Comparison of ENCODE assay signal across 17 cellular contexts in genomic region chr16:73028721-73029361, GRCh38. TPM values are rescaled to one million over a fixed set of nuclear protein-coding genes. Genes with fewer than 3 reads are reported as not detected.
DNase-seq lines count a peak whose midpoint lies in the region; ATAC-seq, FAIRE-seq and TF ChIP-seq lines count a peak whose summit lies in the region.
"Had no signal": no experiment of that assay in that cellular context is flagged by ENCODE, and none has a peak within 500 bp of the region (broad histone marks: within the 10 kb centered on the region; RNA-seq: fewer than 3 reads in every experiment).

No MANE protein-coding gene starts in this region.

- no peak for TF ChIP-seq RAD21 in HepG2 (CRISPR knock-in tag; IDR thresholded peaks at IDR 0.05)

- H2BK12ac ChIP-seq in trophoblast cell (ENCODE audit: low read length), result no peak overlapping the region

- 83% methylated on average over 9 of the region's 9 CpGs for WGBS in HepG2 (ENCODE audit: low lambda C conversion rate)
- 72% methylated on average over 4 of the region's 9 CpGs for WGBS in right lobe of liver (ENCODE audit: insufficient coverage, low coverage, low lambda C conversion rate, missing lambda C conversion rate)
- 33 to 70% methylated on average over 1 to 9 of the region's 9 CpGs for WGBS in endodermal cell (ENCODE audit: insufficient coverage in 1 of 2, insufficient read length in 1 of 2), 2 experiments
- no CpG with 5 or more reads among the region's 9 CpGs for WGBS in trophoblast cell (ENCODE audit: extremely low coverage, insufficient coverage, insufficient read length)

- FAIRE-seq in HepG2 (lab: Jason Lieb, UNC), result peak; percentile 62

- no peak overlapping the region for H2BK5ac ChIP-seq in trophoblast cell (ENCODE audit: low read depth, low read length, poor library complexity)

- DNase-seq in HepG2 (ENCODE audit: low spot score) (no peak), right lobe of liver (no peak), endodermal cell (peak; percentile 64), trophoblast cell (no peak), type B pancreatic cell (ENCODE audit: extremely low spot score, unreplicated experiment) (no peak), DMS114 treated with DMSO at 0.1 percent for 48 hours (lab: John Stamatoyannopoulos, UW; ENCODE audit: unreplicated experiment) (no peak), COLO668 (lab: John Stamatoyannopoulos, UW; ENCODE audit: unreplicated experiment) (no peak)
- DNase-seq: Calu3; DMS79; MV-4-11; NCI-H1436; NCI-H2081; NK-92 treated with Interleukin-12 subunit alpha and Interleukin-12 subunit beta, amount 100 ng/mL, for 24 hours; SJCRH30 had no signal

- no peaks in the 10 kb centered on the region for H3K9me3 ChIP-seq in HepG2 (ENCODE audit: low read length)
- no peaks in the 10 kb centered on the region for H3K9me3 ChIP-seq in right lobe of liver
- no peaks in the 10 kb centered on the region for H3K9me3 ChIP-seq in endodermal cell (ENCODE audit: control insufficient read depth, low read length)
- peaks cover 3% of the 10 kb centered on the region for H3K9me3 ChIP-seq in trophoblast cell (ENCODE audit: insufficient read depth, low read depth, low read length)
- H3K9me3 ChIP-seq: SJCRH30 had no signal

- no peak overlapping the region for H3K9ac ChIP-seq in HepG2 (ENCODE audit: insufficient read depth, low read depth, low read length)
- H3K9ac ChIP-seq in endodermal cell (ENCODE audit: extremely low read depth, low read length, poor library complexity, severe bottlenecking), result no peak overlapping the region
- no peak overlapping the region for H3K9ac ChIP-seq in trophoblast cell (ENCODE audit: low read length)

- peak overlapping the region; percentile 9 for H3K18ac ChIP-seq in trophoblast cell (ENCODE audit: low read length)

- H3K27me3 Mint-ChIP-seq in endodermal cell (ENCODE audit: insufficient read depth), result peaks cover 99% of the 10 kb centered on the region
- H3K27me3 Mint-ChIP-seq in type B pancreatic cell, result no peaks in the 10 kb centered on the region

- CTCF ChIA-PET in HepG2 (lab: Yijun Ruan, JAX; ENCODE audit: low intra/inter-chr PET ratio, low total read pairs), result no interaction called here

- H3K4me2 ChIP-seq in HepG2 (ENCODE audit: low read depth, low read length) (no peak overlapping the region), trophoblast cell (ENCODE audit: low read length) (no peak overlapping the region)
- H3K4me2 ChIP-seq: GM23338 had no signal

- TF ChIP-seq EP300 in HepG2 (IDR thresholded peaks at IDR 0.05; ENCODE audit: low read depth in 2 of 2, low read length in 2 of 2), result no peak
- TF ChIP-seq EP300 in HepG2 (CRISPR knock-in tag; IDR thresholded peaks at IDR 0.05; ENCODE audit: borderline replicate concordance), result no peak

- H3K36me3 Mint-ChIP-seq in endodermal cell (ENCODE audit: low read depth), result no peaks in the 10 kb centered on the region
- H3K36me3 Mint-ChIP-seq in type B pancreatic cell, result peaks cover 4% of the 10 kb centered on the region

- POLR2A ChIA-PET in HepG2 (lab: Yijun Ruan, JAX), result interaction anchor here (1.4 kb wide), 1 partner anchor 9 kb away, joined by 4 read pairs; no protein-coding TSS in a partner anchor

- peaks cover 3 to 19% of the 10 kb centered on the region in 2 experiments; a peak in 3 of 5 replicates for H3K36me3 ChIP-seq in HepG2 (replicated peaks in 1 of 2; ENCODE audit: control insufficient read depth in 1 of 2, insufficient read depth in 2 of 2, low read length in 2 of 2)
- H3K36me3 ChIP-seq in right lobe of liver, result no peaks in the 10 kb centered on the region
- H3K36me3 ChIP-seq in endodermal cell (ENCODE audit: control insufficient read depth, insufficient read depth, low read length), result no peaks in the 10 kb centered on the region
- H3K36me3 ChIP-seq in trophoblast cell (ENCODE audit: control insufficient read depth in 1 of 2, insufficient read depth in 2 of 2, low read length in 2 of 2), result no peaks in the 10 kb centered on the region
- H3K36me3 ChIP-seq: SJCRH30 had no signal

- peak overlapping the region; percentile 96 for H3K4ac ChIP-seq in trophoblast cell (ENCODE audit: low read depth, low read length)

- no peak for TF ChIP-seq CTCF in HepG2 (CRISPR knock-in tag; IDR thresholded peaks at IDR 0.05)
- TF ChIP-seq CTCF in right lobe of liver (IDR thresholded peaks at IDR 0.05), result no peak
- TF ChIP-seq CTCF in endodermal cell (conservative IDR thresholded peaks at IDR 0.05), result no peak
- no peak for TF ChIP-seq CTCF in type B pancreatic cell (conservative IDR thresholded peaks at IDR 0.05)

- peaks cover 21% of the 10 kb centered on the region; the same call in 1 of the 2 replicates for H4K20me1 ChIP-seq in HepG2 (ENCODE audit: insufficient read depth, low read length)

- ATAC-seq in HepG2 (no peak), right lobe of liver (no peak), GM19467 (IDR thresholded peaks at IDR 0.05; ENCODE audit: unreplicated experiment) (no peak)
- ATAC-seq: GM23338 had no signal

- peak overlapping the region; percentile 65 for H4K91ac ChIP-seq in trophoblast cell (ENCODE audit: low read depth, low read length)

- H3K4me3 Mint-ChIP-seq in endodermal cell (no peak overlapping the region), type B pancreatic cell (peak overlapping the region; percentile 36)
- H3K4me3 Mint-ChIP-seq: GM23338 had no signal

- H2AFZ ChIP-seq in HepG2 (ENCODE audit: low read length) (no peak overlapping the region), trophoblast cell (ENCODE audit: insufficient read depth, low read length, poor library complexity) (no peak overlapping the region)
- H2AFZ ChIP-seq: GM23338 had no signal

- H3K4me3 ChIP-seq in HepG2 (replicated peaks in 1 of 3; ENCODE audit: insufficient read depth in 1 of 3, low read depth in 2 of 3, low read length in 3 of 3) (no peak overlapping the region), right lobe of liver (no peak overlapping the region), endodermal cell (ENCODE audit: low read length) (no peak overlapping the region), trophoblast cell (ENCODE audit: low read depth, low read length) (no peak overlapping the region)
- H3K4me3 ChIP-seq: GM23338, SJCRH30 had no signal

- peaks cover 93% of the 10 kb centered on the region for H3K4me1 ChIP-seq in HepG2 (ENCODE audit: insufficient read depth, low read length)
- H3K4me1 ChIP-seq in right lobe of liver, result peaks cover 0 to 19% (median 11%) of the 10 kb centered on the region in 4 donors
- H3K4me1 ChIP-seq in endodermal cell (ENCODE audit: control insufficient read depth, insufficient read depth, low read length), result peaks cover 23% of the 10 kb centered on the region
- peaks cover 54 to 58% of the 10 kb centered on the region in 2 experiments for H3K4me1 ChIP-seq in trophoblast cell (ENCODE audit: control insufficient read depth in 1 of 2, insufficient read depth in 2 of 2, low read length in 2 of 2)

- H3K14ac ChIP-seq in trophoblast cell (ENCODE audit: low read length), result peak overlapping the region; percentile 51

- no peak overlapping the region for H3K27ac Mint-ChIP-seq in endodermal cell
- H3K27ac Mint-ChIP-seq in type B pancreatic cell, result peak overlapping the region; percentile 34
- H3K27ac Mint-ChIP-seq: GM23338 had no signal

- H3K27ac ChIP-seq in HepG2 (ENCODE audit: extremely low read length, insufficient read depth, low read length), result no peak overlapping the region
- H3K27ac ChIP-seq in right lobe of liver, result no peak overlapping the region
- H3K27ac ChIP-seq in endodermal cell (ENCODE audit: low read depth, low read length), result no peak overlapping the region
- H3K27ac ChIP-seq in trophoblast cell (ENCODE audit: low read depth, low read length), result no peak overlapping the region
- H3K27ac ChIP-seq: C4-2B, SJCRH30 had no signal

- BruUV-seq in HepG2 (replicated peaks; lab: Mats Ljungman, UMichigan), result no TSS peak

- H3K9me3 Mint-ChIP-seq in endodermal cell (no peaks in the 10 kb centered on the region), type B pancreatic cell (no peaks in the 10 kb centered on the region)
- H3K9me3 Mint-ChIP-seq: GM23338 had no signal

- in situ Hi-C loops in HepG2 (cut with HindIII; ENCODE audit: extremely low pct_ligation_motif_present, low pct_unique_long_range_greater_than_20kb), result no loop called here

- no peak overlapping the region for H3K23ac ChIP-seq in trophoblast cell (ENCODE audit: low read length)

- H2BK120ac ChIP-seq in trophoblast cell (ENCODE audit: insufficient read depth, low read length, poor library complexity), result peak overlapping the region; percentile 37

- intact Hi-C loops in HepG2 (cut with micrococcal nuclease; ENCODE audit: unreplicated experiment), result no loop called here
- intact Hi-C loops in right lobe of liver (cut with DNase I), result no loop called here

- TF ChIP-seq POLR2A in HepG2 (IDR thresholded peaks at IDR 0.05; ENCODE audit: insufficient read depth in 1 of 2, low read depth in 2 of 2, low read length in 2 of 2) (no peak), right lobe of liver (IDR thresholded peaks at IDR 0.05) (no peak)

- peaks cover 28% of the 10 kb centered on the region for H3K79me1 ChIP-seq in trophoblast cell (ENCODE audit: low read length)

- H3K4me1 Mint-ChIP-seq in endodermal cell (peaks cover 48% of the 10 kb centered on the region), type B pancreatic cell (ENCODE audit: unreplicated experiment) (peaks cover 88% of the 10 kb centered on the region)

- H2AK5ac ChIP-seq in trophoblast cell (ENCODE audit: low read length), result no peak overlapping the region

- H3K79me2 ChIP-seq in HepG2 (ENCODE audit: insufficient read depth, low read length) (peaks cover 98% of the 10 kb centered on the region), trophoblast cell (ENCODE audit: control insufficient read depth, insufficient read depth, low read length, poor library complexity) (peaks cover 28% of the 10 kb centered on the region)

- H3K27me3 ChIP-seq in HepG2 (ENCODE audit: control insufficient read depth in 1 of 2, insufficient read depth in 2 of 2, low read length in 2 of 2) (no peaks in the 10 kb centered on the region), right lobe of liver (no peaks in the 10 kb centered on the region), endodermal cell (ENCODE audit: control insufficient read depth, insufficient read depth, low read length, poor library complexity, severe bottlenecking) (peaks cover 96% of the 10 kb centered on the region), trophoblast cell (ENCODE audit: insufficient read depth, low read length) (no peaks in the 10 kb centered on the region)
- H3K27me3 ChIP-seq: SJCRH30 had no signal

- H4K12ac ChIP-seq in trophoblast cell (ENCODE audit: low read depth, low read length), result no peak overlapping the region

- peak overlapping the region; percentile 1 for H4K8ac ChIP-seq in trophoblast cell (ENCODE audit: low read depth, low read length)

RNA-seq across cellular contexts. Expression of gene ZFHX3, which starts 19.1 kb away (rescaled TPM):
- total RNA-seq in HepG2 (2016; rRNA removed; fragmentation: Illumina TruSeq; extraction: Trizol) (6.0 and 12.3 TPM in 2 replicates), right lobe of liver (1 to 10 TPM; 7.1 to 9.4 (median 7.7) TPM), endodermal cell (1 to 10 TPM in 1 of 2 donors, under 1 TPM in 1; 0.79 to 2.2 TPM), type B pancreatic cell (ENCODE audit: low replicate concordance) (47.4 and 48.5 TPM in 2 replicates)
- total RNA-seq in HepG2 (2016; cell fraction: cytosol; rRNA removed; fragmentation: Illumina TruSeq; extraction: Trizol; ENCODE audit: low read depth), result 1.8 and 1.9 TPM in 2 replicates
- total RNA-seq in HepG2 (2016; cell fraction: insoluble cytoplasmic fraction; rRNA removed; fragmentation: Illumina TruSeq; extraction: Trizol), result 5.6 and 10.6 TPM in 2 replicates
- total RNA-seq in HepG2 (2016; cell fraction: membrane; rRNA removed; fragmentation: Illumina TruSeq; extraction: Trizol), result 5.0 and 5.6 TPM in 2 replicates
- 15.3 and 19.7 TPM in 2 replicates for total RNA-seq in HepG2 (2016; cell fraction: nucleus; rRNA removed; fragmentation: Illumina TruSeq; extraction: Trizol)
- 5.0 and 5.3 TPM in 2 replicates for polyA plus RNA-seq in HepG2 (2011; rRNA removed)
- polyA plus RNA-seq in HepG2 (2011; cell fraction: cytosol; rRNA removed), result 3.5 and 4.2 TPM in 2 replicates
- 10.2 and 11.2 TPM in 2 replicates for polyA plus RNA-seq in HepG2 (2011; cell fraction: nucleus; rRNA removed)
- polyA plus RNA-seq in HepG2 (2012), result 12.6 and 14.4 TPM in 2 replicates
- 0.31 and 0.36 TPM in 2 replicates for polyA plus RNA-seq in HepG2 (2016; cell fraction: cytosol; fragmentation: Illumina TruSeq; extraction: Trizol; ENCODE audit: low read depth)
- polyA plus RNA-seq in HepG2 (2016; cell fraction: insoluble cytoplasmic fraction; fragmentation: Illumina TruSeq; extraction: Trizol; ENCODE audit: low read depth), result 8.6 and 11.4 TPM in 2 replicates
- polyA plus RNA-seq in HepG2 (2016; cell fraction: membrane; fragmentation: Illumina TruSeq; extraction: Trizol; ENCODE audit: low read depth), result 1.0 and 1.4 TPM in 2 replicates
- 16.2 and 17.6 TPM in 2 replicates for polyA plus RNA-seq in HepG2 (2016; cell fraction: nucleus; fragmentation: Illumina TruSeq; extraction: Trizol; ENCODE audit: insufficient read depth, low read depth)
- polyA minus RNA-seq in HepG2 (2011; rRNA and poly(A)+ RNA removed; ENCODE audit: low replicate concordance), result 12.7 and 18.2 TPM in 2 replicates
- 16.9 and 20.7 TPM in 2 replicates for polyA minus RNA-seq in HepG2 (2011; cell fraction: cytosol; rRNA and poly(A)+ RNA removed)
- polyA minus RNA-seq in HepG2 (2011; cell fraction: nucleus; rRNA and poly(A)+ RNA removed), result 23.9 and 27.2 TPM in 2 replicates
- 9.3 TPM for polyA plus RNA-seq in endodermal cell (2013, experiment 1 of 2)
- polyA plus RNA-seq in endodermal cell (2013, experiment 2 of 2), result 10.4 TPM
- 36.4 and 36.5 TPM in 2 replicates for polyA plus RNA-seq in trophoblast cell (2013)
